37 cellular contexts compared by ENCODE assay signal in genomic region chrX:106964290-106964689, GRCh38. TPM values are rescaled to one million over a fixed set of nuclear protein-coding genes. Genes with fewer than 3 reads are reported as not detected.
"Had no signal": no experiment of that assay in that cellular context is flagged by ENCODE, and none has a peak within 500 bp of the region (broad histone marks: within the 10 kb centered on the region; RNA-seq: fewer than 3 reads in every experiment).

No MANE protein-coding gene starts in this region.

- H3K36me3 ChIP-seq: WERI-Rb-1 had no signal

- H3K4me3 Mint-ChIP-seq: activated B cell treated with CpG ODN at 0.5 μM for 24 hours; activated CD4-positive, alpha-beta memory T cell treated with anti-CD3 and anti-CD28 coated beads for 36 hours; activated CD4-positive, alpha-beta memory T cell treated with anti-CD3 and anti-CD28 coated beads, Interleukin-2, amount 10 ng/mL, durations not matched to agents 7 days and 5 days; activated CD4-positive, alpha-beta T cell treated with anti-CD3 and anti-CD28 coated beads for 36 hours; activated CD4-positive, alpha-beta T cell treated with anti-CD3 and anti-CD28 coated beads, Interleukin-2, amount 10 ng/mL, durations not matched to agents 24 days and 14 days; activated CD4-positive, alpha-beta T cell treated with anti-CD3 and anti-CD28 coated beads, Interleukin-2, amount 10 ng/mL, durations not matched to agents 7 days and 5 days; activated CD8-positive, alpha-beta memory T cell treated with anti-CD3 and anti-CD28 coated beads, Interleukin-2, amount 10 ng/mL, durations not matched to agents 7 days and 5 days; activated CD8-positive, alpha-beta T cell treated with anti-CD3 and anti-CD28 coated beads for 36 hours; activated CD8-positive, alpha-beta T cell treated with anti-CD3 and anti-CD28 coated beads, Interleukin-2, amount 10 ng/mL, durations not matched to agents 7 days and 5 days; T-helper 1 cell treated with Interleukin-12 subunit alpha and Interleukin-12 subunit beta and Interleukin-4 antibody, amounts not matched to agents 30 μg/mL and 1 μg/mL, for 36 hours; T-helper 17 cell; T-helper 2 cell treated with Interferon-gamma antibody and Interleukin-4, amounts not matched to agents 5 μg/mL and 100 μg/mL, for 36 hours; WTC11 had no signal

- ATAC-seq: activated CD4-positive, alpha-beta T cell treated with anti-CD3 and anti-CD28 coated beads for 36 hours; activated CD4-positive, CD25-positive, alpha-beta regulatory T cell treated with anti-CD3 and anti-CD28 coated beads, Interleukin-2, amount 50 U/mL, for 24 hours; activated CD8-positive, alpha-beta memory T cell treated with anti-CD3 and anti-CD28 coated beads, Interleukin-2, amount 10 ng/mL, durations not matched to agents 7 days and 5 days; activated CD8-positive, alpha-beta T cell treated with anti-CD3 and anti-CD28 coated beads for 36 hours; activated CD8-positive, alpha-beta T cell treated with anti-CD3 and anti-CD28 coated beads, Interleukin-2, amount 10 ng/mL, durations not matched to agents 7 days and 5 days; T-helper 17 cell; WTC11 had no signal

- H3K27ac ChIP-seq: VCaP, WERI-Rb-1 had no signal

- H3K27ac Mint-ChIP-seq: activated B cell treated with CpG ODN at 0.5 μM for 24 hours; activated CD4-positive, alpha-beta memory T cell treated with anti-CD3 and anti-CD28 coated beads for 36 hours; activated CD4-positive, alpha-beta memory T cell treated with anti-CD3 and anti-CD28 coated beads, Interleukin-2, amount 10 ng/mL, durations not matched to agents 7 days and 5 days; activated CD4-positive, alpha-beta T cell treated with anti-CD3 and anti-CD28 coated beads for 36 hours; activated CD4-positive, alpha-beta T cell treated with anti-CD3 and anti-CD28 coated beads, Interleukin-2, amount 10 ng/mL, durations not matched to agents 24 days and 14 days; activated CD4-positive, alpha-beta T cell treated with anti-CD3 and anti-CD28 coated beads, Interleukin-2, amount 10 ng/mL, durations not matched to agents 7 days and 5 days; activated CD8-positive, alpha-beta memory T cell treated with anti-CD3 and anti-CD28 coated beads, Interleukin-2, amount 10 ng/mL, durations not matched to agents 7 days and 5 days; activated CD8-positive, alpha-beta T cell treated with anti-CD3 and anti-CD28 coated beads for 36 hours; activated CD8-positive, alpha-beta T cell treated with anti-CD3 and anti-CD28 coated beads, Interleukin-2, amount 10 ng/mL, durations not matched to agents 7 days and 5 days; T-helper 1 cell treated with Interleukin-12 subunit alpha and Interleukin-12 subunit beta and Interleukin-4 antibody, amounts not matched to agents 30 μg/mL and 1 μg/mL, for 36 hours; T-helper 17 cell; T-helper 2 cell treated with Interferon-gamma antibody and Interleukin-4, amounts not matched to agents 5 μg/mL and 100 μg/mL, for 36 hours; WTC11 had no signal

- DNase-seq: activated B cell treated with CpG ODN at 0.5 μM for 24 hours; activated CD4-positive, alpha-beta memory T cell treated with anti-CD3 and anti-CD28 coated beads for 36 hours; activated CD4-positive, alpha-beta memory T cell treated with anti-CD3 and anti-CD28 coated beads, Interleukin-2, amount 10 ng/mL, durations not matched to agents 7 days and 5 days; activated CD4-positive, alpha-beta T cell treated with anti-CD3 and anti-CD28 coated beads for 1 hour; activated CD4-positive, alpha-beta T cell treated with anti-CD3 and anti-CD28 coated beads for 36 hours; activated CD4-positive, alpha-beta T cell treated with anti-CD3 and anti-CD28 coated beads for 4 hours; activated CD4-positive, alpha-beta T cell treated with anti-CD3 and anti-CD28 coated beads for 48 hours; activated CD4-positive, alpha-beta T cell treated with anti-CD3 and anti-CD28 coated beads, Interleukin-2, amount 10 ng/mL, durations not matched to agents 24 days and 14 days; activated CD4-positive, alpha-beta T cell treated with anti-CD3 and anti-CD28 coated beads, Interleukin-2, amount 10 ng/mL, durations not matched to agents 7 days and 5 days; activated CD4-positive, alpha-beta T cell treated with anti-CD3 and anti-CD28 coated beads, Interleukin-2, amount 50 U/mL, for 1 hour; activated CD4-positive, alpha-beta T cell treated with anti-CD3 and anti-CD28 coated beads, Interleukin-2, amount 50 U/mL, for 4 hours; activated CD4-positive, alpha-beta T cell treated with anti-CD3 and anti-CD28 coated beads, Interleukin-2, amount 50 U/mL, for 48 hours; activated CD4-positive, CD25-positive, alpha-beta regulatory T cell; activated CD4-positive, CD25-positive, alpha-beta regulatory T cell treated with anti-CD3 and anti-CD28 coated beads, Interleukin-2, amount 50 U/mL, for 72 hours; activated CD8-positive, alpha-beta memory T cell treated with anti-CD3 and anti-CD28 coated beads for 24 hours; activated CD8-positive, alpha-beta memory T cell treated with anti-CD3 and anti-CD28 coated beads, Interleukin-2, amount 10 ng/mL, durations not matched to agents 7 days and 5 days; activated CD8-positive, alpha-beta memory T cell treated with anti-CD3 and anti-CD28 coated beads, Interleukin-2, amount 50 U/mL, for 4 hours; activated CD8-positive, alpha-beta memory T cell treated with anti-CD3 and anti-CD28 coated beads, Interleukin-2, amount 50 U/mL, for 48 hours; activated CD8-positive, alpha-beta T cell treated with anti-CD3 and anti-CD28 coated beads for 36 hours; activated CD8-positive, alpha-beta T cell treated with anti-CD3 and anti-CD28 coated beads, Interleukin-2, amount 10 ng/mL, durations not matched to agents 7 days and 5 days; activated T-cell treated with anti-CD3 and anti-CD28 coated beads for 4 hours; activated T-cell treated with anti-CD3 and anti-CD28 coated beads, Interleukin-2, amount 50 U/mL, for 1 hour; T-helper 1 cell; T-helper 17 cell; T-helper 2 cell; T-helper 9 cell; T1000; WERI-Rb-1 had no signal

- FAIRE-seq: TTC549 had no signal

- H3K27me3 Mint-ChIP-seq: activated B cell treated with CpG ODN at 0.5 μM for 24 hours; activated CD4-positive, alpha-beta memory T cell treated with anti-CD3 and anti-CD28 coated beads for 36 hours; activated CD4-positive, alpha-beta memory T cell treated with anti-CD3 and anti-CD28 coated beads, Interleukin-2, amount 10 ng/mL, durations not matched to agents 7 days and 5 days; activated CD4-positive, alpha-beta T cell treated with anti-CD3 and anti-CD28 coated beads for 36 hours; activated CD4-positive, alpha-beta T cell treated with anti-CD3 and anti-CD28 coated beads, Interleukin-2, amount 10 ng/mL, durations not matched to agents 24 days and 14 days; activated CD4-positive, alpha-beta T cell treated with anti-CD3 and anti-CD28 coated beads, Interleukin-2, amount 10 ng/mL, durations not matched to agents 7 days and 5 days; activated CD8-positive, alpha-beta memory T cell treated with anti-CD3 and anti-CD28 coated beads, Interleukin-2, amount 10 ng/mL, durations not matched to agents 7 days and 5 days; activated CD8-positive, alpha-beta T cell treated with anti-CD3 and anti-CD28 coated beads for 36 hours; T-helper 17 cell had no signal

- H3K4me1 Mint-ChIP-seq: activated B cell treated with CpG ODN at 0.5 μM for 24 hours; activated CD4-positive, alpha-beta memory T cell treated with anti-CD3 and anti-CD28 coated beads, Interleukin-2, amount 10 ng/mL, durations not matched to agents 7 days and 5 days; activated CD4-positive, alpha-beta T cell treated with anti-CD3 and anti-CD28 coated beads for 36 hours; activated CD4-positive, alpha-beta T cell treated with anti-CD3 and anti-CD28 coated beads, Interleukin-2, amount 10 ng/mL, durations not matched to agents 24 days and 14 days; activated CD8-positive, alpha-beta memory T cell treated with anti-CD3 and anti-CD28 coated beads, Interleukin-2, amount 10 ng/mL, durations not matched to agents 7 days and 5 days; T-helper 17 cell had no signal

- H3K9me3 Mint-ChIP-seq: activated CD4-positive, alpha-beta memory T cell treated with anti-CD3 and anti-CD28 coated beads for 36 hours; activated CD4-positive, alpha-beta memory T cell treated with anti-CD3 and anti-CD28 coated beads, Interleukin-2, amount 10 ng/mL, durations not matched to agents 7 days and 5 days; activated CD8-positive, alpha-beta T cell treated with anti-CD3 and anti-CD28 coated beads for 36 hours; T-helper 1 cell treated with Interleukin-12 subunit alpha and Interleukin-12 subunit beta and Interleukin-4 antibody, amounts not matched to agents 30 μg/mL and 1 μg/mL, for 36 hours had no signal

RNA-seq across cellular contexts. Expression of gene CLDN2, which starts 44.1 kb away (rescaled TPM):
- total RNA-seq: activated B cell treated with CpG ODN at 0.5 μM for 24 hours; activated CD4-positive, alpha-beta memory T cell treated with anti-CD3 and anti-CD28 coated beads for 36 hours; activated CD4-positive, alpha-beta memory T cell treated with anti-CD3 and anti-CD28 coated beads, Interleukin-2, amount 10 ng/mL, durations not matched to agents 7 days and 5 days; activated CD4-positive, alpha-beta T cell treated with anti-CD3 and anti-CD28 coated beads for 36 hours; activated CD4-positive, alpha-beta T cell treated with anti-CD3 and anti-CD28 coated beads, Interleukin-2, amount 10 ng/mL, durations not matched to agents 24 days and 14 days; activated CD4-positive, alpha-beta T cell treated with anti-CD3 and anti-CD28 coated beads, Interleukin-2, amount 10 ng/mL, durations not matched to agents 7 days and 5 days; activated CD8-positive, alpha-beta memory T cell treated with anti-CD3 and anti-CD28 coated beads for 36 hours; activated CD8-positive, alpha-beta memory T cell treated with anti-CD3 and anti-CD28 coated beads, Interleukin-2, amount 10 ng/mL, durations not matched to agents 7 days and 5 days; activated CD8-positive, alpha-beta T cell treated with anti-CD3 and anti-CD28 coated beads for 36 hours; activated CD8-positive, alpha-beta T cell treated with anti-CD3 and anti-CD28 coated beads, Interleukin-2, amount 10 ng/mL, durations not matched to agents 7 days and 5 days; T-helper 1 cell treated with Interleukin-12 subunit alpha and Interleukin-12 subunit beta and Interleukin-4 antibody, amounts not matched to agents 30 ng/mL and 1 ng/mL, for 36 hours; T-helper 17 cell; T-helper 2 cell treated with Interferon-gamma antibody and Interleukin-4, amounts not matched to agents 100 ng/mL and 5 ng/mL, for 36 hours had no signal
